In genomic region chr11:102620858-102621561, GRCh38 we compare ENCODE assay signal across 2 cellular contexts.
TF ChIP-seq lines count a peak whose summit lies in the region.

No MANE protein-coding gene starts in this region.

TF ChIP-seq in HepG2, 621 proteins besides CTCF, POLR2A, EP300 and RAD21 (continues in another document):
- TF ChIP-seq STAT6 (CRISPR knock-in tag; IDR thresholded peaks at IDR 0.05; ENCODE audit: borderline replicate concordance) (no peak), NR2C2 (CRISPR knock-in tag; IDR thresholded peaks at IDR 0.05; ENCODE audit: borderline replicate concordance) (no peak), ZNF513 (CRISPR knock-in tag; conservative IDR thresholded peaks at IDR 0.05) (no peak), NPAS2 (CRISPR knock-in tag; IDR thresholded peaks at IDR 0.05; ENCODE audit: borderline replicate concordance) (no peak), ELF4 (CRISPR knock-in tag; IDR thresholded peaks at IDR 0.05; ENCODE audit: borderline replicate concordance) (no peak), ZNF441 (CRISPR knock-in tag; IDR thresholded peaks at IDR 0.05; ENCODE audit: borderline replicate concordance) (no peak), IRF9 (CRISPR knock-in tag; IDR thresholded peaks at IDR 0.05; ENCODE audit: borderline replicate concordance) (no peak), SALL2 (CRISPR knock-in tag; IDR thresholded peaks at IDR 0.05) (no peak), ZBTB26 (CRISPR knock-in tag; IDR thresholded peaks at IDR 0.05; ENCODE audit: borderline replicate concordance) (no peak)

TF ChIP-seq in endothelial cell of umbilical vein, 7 proteins besides CTCF, POLR2A, EP300 and RAD21 (continued from another document):
- TF ChIP-seq EZH2 (IDR thresholded peaks at IDR 0.05; ENCODE audit: borderline replicate concordance, low read depth, low read length, severe bottlenecking) (no peak), POLR2AphosphoS5 (IDR thresholded peaks at IDR 0.05; ENCODE audit: insufficient read depth, low read depth, low read length) (peak; percentile 74), JUN (IDR thresholded peaks at IDR 0.05; ENCODE audit: borderline replicate concordance, insufficient read depth, insufficient read length, low read depth) (peak; percentile 21)
TF ChIP-seq in endothelial cell of umbilical vein: peak in this region for 3.
